20 cellular contexts compared by ENCODE assay signal in the genomic region with DNA sequence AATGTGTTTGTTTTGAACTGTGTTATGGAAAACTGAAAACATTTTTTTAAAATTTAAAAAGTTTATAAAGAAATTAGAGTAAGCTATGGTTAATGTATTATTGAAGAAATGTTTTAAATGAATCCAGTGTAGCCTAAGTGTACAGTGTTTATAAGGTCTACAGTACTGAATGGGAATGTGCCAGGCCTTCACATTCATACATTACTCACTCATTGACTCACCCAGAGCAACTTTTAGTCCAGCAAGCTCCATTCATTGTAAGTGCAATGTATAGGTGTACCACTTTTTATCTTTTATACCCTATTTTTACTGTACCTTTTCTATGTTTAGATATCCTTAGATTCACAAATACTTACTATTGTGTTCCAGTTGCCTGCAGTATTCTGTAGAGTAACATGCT.
DNase-seq lines count a peak whose midpoint lies in the region; ATAC-seq and TF ChIP-seq lines count a peak whose summit lies in the region.
"Had no signal": no experiment of that assay in that cellular context is flagged by ENCODE, and none has a peak within 500 bp of the region (broad histone marks: within the 10 kb centered on the region; RNA-seq: fewer than 3 reads in every experiment).

No MANE protein-coding gene starts in this region.

- H3K4me2 ChIP-seq in hepatocyte = no peak overlapping the region

- no peaks in the 10 kb centered on the region for H4K20me1 ChIP-seq in hepatocyte (ENCODE audit: insufficient read depth, poor library complexity, severe bottlenecking)

- no peak for TF ChIP-seq EP300 in sigmoid colon (IDR thresholded peaks at IDR 0.05)

- H3K4me1 ChIP-seq in adipocyte (ENCODE audit: control insufficient read depth, insufficient read depth, low read length) (peaks cover 15% of the 10 kb centered on the region), sigmoid colon (no peaks in the 10 kb centered on the region), hepatocyte (ENCODE audit: insufficient read depth) (no peaks in the 10 kb centered on the region)
- H3K4me1 ChIP-seq: vagina had no signal

- H2AFZ ChIP-seq in hepatocyte = no peak overlapping the region

- H3K9me3 ChIP-seq in adipocyte (ENCODE audit: control insufficient read depth, low read length) (no peaks in the 10 kb centered on the region), sigmoid colon (no peaks in the 10 kb centered on the region), hepatocyte (ENCODE audit: low read depth) (no peaks in the 10 kb centered on the region)
- H3K9me3 ChIP-seq: vagina had no signal

- TF ChIP-seq CTCF in fibroblast of pulmonary artery (IDR thresholded peaks at IDR 0.05; ENCODE audit: low read length, missing control alignments) (no peak), sigmoid colon (IDR thresholded peaks at IDR 0.05) (no peak), hepatocyte (IDR thresholded peaks at IDR 0.05; ENCODE audit: poor library complexity) (no peak)

- ATAC-seq in GM18505 (IDR thresholded peaks at IDR 0.05; ENCODE audit: unreplicated experiment) = no peak
- ATAC-seq: activated CD8-positive, alpha-beta memory T cell treated with anti-CD3 and anti-CD28 coated beads, Interleukin-2, amount 10 ng/mL, durations not matched to agents 7 days and 5 days; esophagus mucosa; stimulated activated naive CD8-positive, alpha-beta T cell treated with anti-CD3 and anti-CD28 coated beads, Interleukin-15, Interleukin-2, amounts not matched to agents 100 U/mL and 50 U/mL, for 24 hours had no signal

- H3K79me2 ChIP-seq in hepatocyte = no peaks in the 10 kb centered on the region

- H3K27ac ChIP-seq in sigmoid colon (no peak overlapping the region), hepatocyte (no peak overlapping the region)
- H3K27ac ChIP-seq: skin epidermis, vagina had no signal

- TF ChIP-seq POLR2A in sigmoid colon (IDR thresholded peaks at IDR 0.05) (no peak), GM18505 (IDR thresholded peaks at IDR 0.05; ENCODE audit: borderline replicate concordance, extremely low read depth, insufficient read depth, insufficient read length) (no peak)

- H3K27me3 ChIP-seq in adipocyte (replicated peaks; ENCODE audit: control insufficient read depth, insufficient read depth, low read length) (no peaks in the 10 kb centered on the region), sigmoid colon (no peaks in the 10 kb centered on the region), hepatocyte (no peaks in the 10 kb centered on the region)
- H3K27me3 ChIP-seq: vagina had no signal

- H3K36me3 ChIP-seq in adipocyte (ENCODE audit: control insufficient read depth, insufficient read depth, low read length, severe bottlenecking) = no peaks in the 10 kb centered on the region
- no peaks in the 10 kb centered on the region for H3K36me3 ChIP-seq in sigmoid colon
- H3K36me3 ChIP-seq in hepatocyte (replicated peaks; ENCODE audit: insufficient read depth, low read depth) = no peaks in the 10 kb centered on the region
- H3K36me3 ChIP-seq: vagina had no signal

- H3K4me3 ChIP-seq in adipocyte (ENCODE audit: low read length) = no peak overlapping the region
- no peak overlapping the region for H3K4me3 ChIP-seq in fibroblast of pulmonary artery (replicated peaks; ENCODE audit: low read depth, low read length)
- no peak overlapping the region for H3K4me3 ChIP-seq in sigmoid colon
- no peak overlapping the region for H3K4me3 ChIP-seq in hepatocyte
- H3K4me3 ChIP-seq: skin epidermis, vagina had no signal

- DNase-seq in A172 (ENCODE audit: low spot score) (peak; percentile 82), HCEC 1CT (peak; percentile 90), adipocyte (ENCODE audit: low read depth) (peak; percentile 67), fibroblast of pulmonary artery (ENCODE audit: low read depth) (peak; percentile 65), sigmoid colon (no peak), hepatocyte (ENCODE audit: low spot score) (no peak), LoVo (ENCODE audit: low spot score) (no peak)
- DNase-seq: activated B cell treated with CpG ODN at 0.5 μM for 24 hours; activated CD8-positive, alpha-beta memory T cell treated with anti-CD3 and anti-CD28 coated beads, Interleukin-2, amount 10 ng/mL, durations not matched to agents 7 days and 5 days; activated naive CD4-positive, alpha-beta T cell; cerebellar nuclear complex; midbrain; NCI-H187; NCI-H526 treated with DMSO at 0.1 percent for 48 hours; occipital lobe; stimulated activated naive CD8-positive, alpha-beta T cell treated with anti-CD3 and anti-CD28 coated beads, Interleukin-15, Interleukin-2, amounts not matched to agents 100 U/mL and 50 U/mL, for 24 hours had no signal

- intact Hi-C loops in sigmoid colon (cut with DNase I) = no loop called here

- no peaks in the 10 kb centered on the region for H3K9me2 ChIP-seq in hepatocyte (replicated peaks; ENCODE audit: insufficient read depth)

- H3K9ac ChIP-seq in adipocyte (ENCODE audit: low read length) = no peak overlapping the region

Comparison
In these comparisons a context has a peak if more than half of its experiments do, and no peak if none do; other contexts are left out.
1. DNase-seq: peak in A172 (single experiment), HCEC 1CT (single experiment), adipocyte (single experiment) and fibroblast of pulmonary artery (single experiment); none in sigmoid colon (single experiment), hepatocyte (single experiment) and LoVo (single experiment).